ENCODE assay signal across 17 cellular contexts in the genomic region with DNA sequence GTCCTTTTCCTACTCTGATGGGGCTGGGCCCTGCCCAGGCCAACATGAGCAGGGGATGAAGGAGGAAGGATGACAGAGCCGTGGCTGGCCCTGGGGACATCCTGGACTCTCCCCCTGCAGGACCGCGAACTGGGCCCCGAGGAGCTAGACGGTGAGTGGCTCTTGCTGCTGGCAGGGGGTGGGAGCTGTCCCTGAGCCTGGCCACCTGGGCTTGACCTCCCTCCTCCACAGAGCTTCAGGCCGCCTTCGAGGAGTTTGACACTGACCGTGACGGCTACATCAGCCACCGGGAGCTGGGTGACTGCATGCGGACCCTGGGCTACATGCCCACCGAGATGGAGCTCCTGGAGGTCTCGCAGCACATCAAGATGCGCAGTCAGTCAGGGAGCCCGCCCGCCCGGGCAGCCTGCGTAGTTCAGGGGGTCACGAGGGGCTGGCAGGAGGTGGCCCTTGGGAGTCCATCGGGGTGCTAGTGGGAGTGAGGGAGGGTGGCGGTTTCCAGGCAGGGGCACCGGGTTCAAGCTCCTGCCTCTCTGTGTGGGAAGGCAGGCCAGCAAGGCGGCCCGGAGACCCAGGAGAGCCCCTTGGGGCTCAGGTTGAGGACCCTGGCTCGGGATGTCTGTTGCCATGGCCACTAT. TPM values are rescaled to one million over a fixed set of nuclear protein-coding genes. Genes with fewer than 3 reads are reported as not detected.
A peak's percentile ranks its signal among the peaks of the same experiment; 100 is the strongest.
DNase-seq lines count a peak whose midpoint lies in the region; ATAC-seq, FAIRE-seq and TF ChIP-seq lines count a peak whose summit lies in the region.
"Had no signal": no experiment of that assay in that cellular context is flagged by ENCODE, and none has a peak within 500 bp of the region (broad histone marks: within the 10 kb centered on the region; RNA-seq: fewer than 3 reads in every experiment).

No MANE protein-coding gene starts in this region.

- no peak for DNase-seq in NT2/D1 (ENCODE audit: low read depth, low spot score)
- DNase-seq in H1 (ENCODE audit: low read depth in 1 of 2, low spot score in 2 of 2), result no peak
- no peak for DNase-seq in NCI-H2107 treated with DMSO at 0.1 percent for 48 hours (lab: John Stamatoyannopoulos, UW; ENCODE audit: unreplicated experiment)
- no peak for DNase-seq in NCI-H2081 treated with DMSO at 0.1 percent for 48 hours (lab: John Stamatoyannopoulos, UW)
- DNase-seq: ACHN, AML-193, DND-41, GM23248, NCI-H1105, NCI-H2081, SHP77 had no signal

- H4K8ac ChIP-seq in H1 (ENCODE audit: extremely low read depth, insufficient read depth, low read length), result peak overlapping the region; percentile 36; the same call in 1 of the 2 replicates

- no peaks in the 10 kb centered on the region for H3K36me3 Mint-ChIP-seq in stimulated activated memory B cell treated with anti-CD40 and anti-IgM and Interleukin-4, amounts not matched to agents 10 μg/mL and 1 μg/mL and 100 μg/mL, for 72 hours

- no peaks in the 10 kb centered on the region for H3K79me2 ChIP-seq in H1 (ENCODE audit: control insufficient read depth in 1 of 2, insufficient read depth in 2 of 2, low read length in 2 of 2)

- no peak overlapping the region for H2AK5ac ChIP-seq in H1 (ENCODE audit: low read depth, low read length)

- no peak overlapping the region for H4K5ac ChIP-seq in H1 (ENCODE audit: insufficient read length, low read depth, low read length)

- H3K14ac ChIP-seq in H1 (ENCODE audit: insufficient read length), result no peak overlapping the region

- no peak overlapping the region for H2BK5ac ChIP-seq in H1 (ENCODE audit: low read depth, low read length)

- no peak for TF ChIP-seq CTCF in H1 (IDR thresholded peaks at IDR 0.05; ENCODE audit: control extremely low read depth in 1 of 3, insufficient read depth in 1 of 3, low read depth in 1 of 3, low read length in 3 of 3)

- H3K4ac ChIP-seq in H1 (replicated peaks; ENCODE audit: insufficient read length, low read depth, low read length), result no peak overlapping the region

- H3K27me3 Mint-ChIP-seq in stimulated activated memory B cell treated with anti-CD40 and anti-IgM and Interleukin-4, amounts not matched to agents 10 μg/mL and 1 μg/mL and 100 μg/mL, for 72 hours, result no peaks in the 10 kb centered on the region

- H4K20me1 ChIP-seq in H1 (replicated peaks in 1 of 2; ENCODE audit: control insufficient read depth in 1 of 2, insufficient read depth in 2 of 2, low read length in 2 of 2), result no peaks in the 10 kb centered on the region

- H3K79me1 ChIP-seq in H1 (ENCODE audit: low read depth, low read length), result no peaks in the 10 kb centered on the region

- WGBS in H1 (ENCODE audit: extremely low coverage in 1 of 2, insufficient coverage in 1 of 2, insufficient read length in 1 of 2, insufficient replicate concordance in 2 of 2, low coverage in 1 of 2, low lambda C conversion rate in 2 of 2, missing lambda C conversion rate in 1 of 2), 2 experiments, result 89% methylated on average over 23 of the region's 25 CpGs; no CpG with 5 or more reads in 1 of the 2 experiments

- ATAC-seq in stimulated activated memory B cell treated with anti-CD40 and anti-IgM and Interleukin-4, amounts not matched to agents 10 μg/mL and 1 μg/mL and 100 μg/mL, for 72 hours, result no peak
- ATAC-seq: HCT116 had no signal

- H3K9me3 ChIP-seq in NT2/D1 (ENCODE audit: insufficient read depth, low read length), result no peaks in the 10 kb centered on the region
- no peaks in the 10 kb centered on the region for H3K9me3 ChIP-seq in H1 (ENCODE audit: insufficient read depth in 2 of 2, low read depth in 1 of 2, low read length in 1 of 2)

- H3K9ac ChIP-seq in NT2/D1 (ENCODE audit: insufficient read length, low read depth), result peak overlapping the region; percentile 62
- no peak overlapping the region for H3K9ac ChIP-seq in H1 (replicated peaks in 1 of 4; ENCODE audit: extremely low read depth in 1 of 4, low read depth in 3 of 4, low read length in 3 of 4)
- H3K9ac ChIP-seq: GM23248 had no signal

- POLR2A ChIA-PET in H1 (lab: Charles Lee; ENCODE audit: partially characterized antibody), result interaction anchor here (0.5 to 4.3 kb wide), 8 partner anchors 10 to 425 kb away, joined by 3 to 27 read pairs (median 3); partner anchors contain the start of genes PTPRCAP and RPS6KB2

- TF ChIP-seq POLR2A in H1 (IDR thresholded peaks at IDR 0.05; ENCODE audit: control extremely low read depth in 1 of 2, low read depth in 2 of 2, low read length in 2 of 2), result no peak

- H2BK12ac ChIP-seq in H1 (ENCODE audit: low read depth, low read length), result no peak overlapping the region

- H3K56ac ChIP-seq in H1 (replicated peaks; ENCODE audit: insufficient read length, low read depth, low read length), result no peak overlapping the region

- peak overlapping the region; percentile 91 for H3K27ac Mint-ChIP-seq in stimulated activated memory B cell treated with anti-CD40 and anti-IgM and Interleukin-4, amounts not matched to agents 10 μg/mL and 1 μg/mL and 100 μg/mL, for 72 hours

- H2AFZ ChIP-seq in H1 (ENCODE audit: low read length), result no peak overlapping the region
- H2AFZ ChIP-seq: GM23248 had no signal

- TF ChIP-seq RAD21 in H1 (IDR thresholded peaks at IDR 0.05 in 1 of 2, conservative IDR thresholded peaks at IDR 0.05 in 1 of 2; ENCODE audit: low read depth in 2 of 2, low read length in 2 of 2), result no peak

- H3K4me3 ChIP-seq in NT2/D1 (ENCODE audit: insufficient read length, low read depth) (no peak overlapping the region), H1 (ENCODE audit: extremely low read depth in 1 of 4, insufficient read depth in 2 of 4, low read depth in 3 of 4, low read length in 4 of 4) (no peak overlapping the region)
- H3K4me3 ChIP-seq: GM23248, SK-N-MC had no signal

- H4K91ac ChIP-seq in H1 (replicated peaks; ENCODE audit: insufficient read length, low read length), result no peak overlapping the region

- no peaks in the 10 kb centered on the region for H3K36me3 ChIP-seq in NT2/D1 (ENCODE audit: insufficient read depth, insufficient read length, low read length)
- H3K36me3 ChIP-seq in H1 (ENCODE audit: control insufficient read depth in 2 of 4, insufficient read depth in 4 of 4, low read length in 3 of 4), result no peaks in the 10 kb centered on the region

- peaks cover 67% of the 10 kb centered on the region for H3K4me1 Mint-ChIP-seq in stimulated activated memory B cell treated with anti-CD40 and anti-IgM and Interleukin-4, amounts not matched to agents 10 μg/mL and 1 μg/mL and 100 μg/mL, for 72 hours

- TF ChIP-seq EP300 in H1 (IDR thresholded peaks at IDR 0.05; ENCODE audit: borderline replicate concordance in 1 of 2, low read depth in 2 of 2, low read length in 2 of 2), result no peak

- no peak for FAIRE-seq in H1 (lab: Jason Lieb, UNC)
- FAIRE-seq: RCC 7860 had no signal

- H3K9me3 Mint-ChIP-seq in stimulated activated memory B cell treated with anti-CD40 and anti-IgM and Interleukin-4, amounts not matched to agents 10 μg/mL and 1 μg/mL and 100 μg/mL, for 72 hours, result no peaks in the 10 kb centered on the region

- no peak overlapping the region for H2BK20ac ChIP-seq in H1 (ENCODE audit: low read length)

- H3K23ac ChIP-seq in H1 (ENCODE audit: insufficient read length), result no peak overlapping the region

- H3K4me3 Mint-ChIP-seq in stimulated activated memory B cell treated with anti-CD40 and anti-IgM and Interleukin-4, amounts not matched to agents 10 μg/mL and 1 μg/mL and 100 μg/mL, for 72 hours, result no peak overlapping the region

- no peak overlapping the region for H3K4me2 ChIP-seq in H1 (ENCODE audit: insufficient read depth in 1 of 2, low read depth in 2 of 2, low read length in 2 of 2)

- H3K18ac ChIP-seq in H1 (ENCODE audit: extremely low read depth, low read length), result no peak overlapping the region

- H3K4me1 ChIP-seq in NT2/D1 (ENCODE audit: insufficient read depth, insufficient read length) (peaks cover 9% of the 10 kb centered on the region), H1 (replicated peaks in 1 of 4; ENCODE audit: control insufficient read depth in 3 of 4, insufficient read depth in 4 of 4, low read length in 3 of 4) (no peaks in the 10 kb centered on the region)

- CTCF ChIA-PET in H1 (lab: Charles Lee; ENCODE audit: partially characterized antibody), result interaction anchor here (1.0 to 2.7 kb wide), 3 partner anchors 18 to 105 kb away, joined by 3 to 10 read pairs (median 3); partner anchors contain the start of gene PTPRCAP

- H2BK15ac ChIP-seq in H1 (ENCODE audit: low read length), result no peak overlapping the region

- no peaks in the 10 kb centered on the region for H3K23me2 ChIP-seq in H1 (ENCODE audit: low read depth, low read length)

- H3K27me3 ChIP-seq in NT2/D1 (ENCODE audit: insufficient read depth, insufficient read length), result peaks cover 6% of the 10 kb centered on the region
- H3K27me3 ChIP-seq in H1 (replicated peaks in 1 of 4; ENCODE audit: control insufficient read depth in 3 of 4, extremely low read depth in 1 of 4, insufficient read depth in 3 of 4, low read length in 3 of 4), result no peaks in the 10 kb centered on the region

- H3K27ac ChIP-seq in H1 (ENCODE audit: low read depth, low read length), result no peak overlapping the region
- H3K27ac ChIP-seq: GM23248, SK-N-MC had no signal

- no peak overlapping the region for H2BK120ac ChIP-seq in H1 (replicated peaks; ENCODE audit: low read depth, low read length)

RNA-seq across cellular contexts. Expression of gene CABP4, which starts 1.0 kb away (rescaled TPM):
- total RNA-seq in H1 (2021; fragmentation: NEBNext Ultra II Directional; extraction: Animal tissue kit (Norgen Biotek cat#: 25700)), result not detected in 2 replicates
- polyA plus RNA-seq in H1 (2011; rRNA removed), result 0.03 TPM in 1 of 2 replicates, not detected in the other
- not detected for polyA plus RNA-seq in H1 (2011; cell fraction: cytosol; rRNA removed)
- polyA plus RNA-seq in H1 (2011; cell fraction: nucleus; rRNA removed), result 0.34 TPM
- not detected in 4 replicates for polyA plus RNA-seq in H1 (2012, experiment 1 of 2)
- polyA plus RNA-seq in H1 (2012, experiment 2 of 2), result not detected
- 0.06 TPM for polyA plus RNA-seq in H1 (2013, experiment 1 of 2)
- polyA plus RNA-seq in H1 (2013, experiment 2 of 2), result 0.09 TPM
- polyA minus RNA-seq in H1 (2011; rRNA and poly(A)+ RNA removed), result not detected in 2 replicates
- not detected for polyA minus RNA-seq in H1 (2011; cell fraction: cytosol; rRNA and poly(A)+ RNA removed)
- not detected for polyA minus RNA-seq in H1 (2011; cell fraction: nucleus; rRNA and poly(A)+ RNA removed)
- total RNA-seq: G401, GM23248 had no signal
- polyA plus RNA-seq: GM23248 had no signal

RNA-seq across cellular contexts. Expression of gene GPR152, which starts 3.7 kb away (rescaled TPM):
- not detected in 2 replicates for total RNA-seq in H1 (2021; fragmentation: NEBNext Ultra II Directional; extraction: Animal tissue kit (Norgen Biotek cat#: 25700))
- polyA plus RNA-seq in H1 (2011; rRNA removed), result not detected in 2 replicates
- not detected for polyA plus RNA-seq in H1 (2011; cell fraction: cytosol; rRNA removed)
- not detected for polyA plus RNA-seq in H1 (2011; cell fraction: nucleus; rRNA removed)
- polyA plus RNA-seq in H1 (2012, experiment 1 of 2), result not detected in 4 replicates
- polyA plus RNA-seq in H1 (2012, experiment 2 of 2), result not detected
- not detected for polyA plus RNA-seq in H1 (2013, experiment 1 of 2)
- not detected for polyA plus RNA-seq in H1 (2013, experiment 2 of 2)
- polyA minus RNA-seq in H1 (2011; rRNA and poly(A)+ RNA removed), result not detected in 2 replicates
- not detected for polyA minus RNA-seq in H1 (2011; cell fraction: cytosol; rRNA and poly(A)+ RNA removed)
- not detected for polyA minus RNA-seq in H1 (2011; cell fraction: nucleus; rRNA and poly(A)+ RNA removed)
- total RNA-seq: G401, GM23248, NCI-H460 had no signal
- polyA plus RNA-seq: GM23248 had no signal

RNA-seq across cellular contexts. Expression of gene TMEM134, which starts 12.9 kb away (rescaled TPM):
- 32.4 and 33.5 TPM in 2 replicates for total RNA-seq in H1 (2021; fragmentation: NEBNext Ultra II Directional; extraction: Animal tissue kit (Norgen Biotek cat#: 25700))
- polyA plus RNA-seq in H1 (2011; rRNA removed), result 229 and 268 TPM in 2 replicates
- polyA plus RNA-seq in H1 (2011; cell fraction: cytosol; rRNA removed), result 137 TPM
- 92.9 TPM for polyA plus RNA-seq in H1 (2011; cell fraction: nucleus; rRNA removed)
- polyA plus RNA-seq in H1 (2012, experiment 1 of 2), result 33.1 to 44.0 TPM (median 41.7 TPM) in 4 replicates
- polyA plus RNA-seq in H1 (2012, experiment 2 of 2), result 29.0 TPM
- polyA plus RNA-seq in H1 (2013, experiment 1 of 2), result 35.4 TPM
- polyA plus RNA-seq in H1 (2013, experiment 2 of 2), result 38.9 TPM
- polyA minus RNA-seq in H1 (2011; rRNA and poly(A)+ RNA removed), result 3.5 and 4.4 TPM in 2 replicates
- polyA minus RNA-seq in H1 (2011; cell fraction: cytosol; rRNA and poly(A)+ RNA removed), result 15.0 TPM
- polyA minus RNA-seq in H1 (2011; cell fraction: nucleus; rRNA and poly(A)+ RNA removed), result 24.3 TPM

RNA-seq across cellular contexts. Expression of gene CORO1B, which starts 12.9 kb away (rescaled TPM):
- 77.1 and 84.3 TPM in 2 replicates for total RNA-seq in H1 (2021; fragmentation: NEBNext Ultra II Directional; extraction: Animal tissue kit (Norgen Biotek cat#: 25700))
- polyA plus RNA-seq in H1 (2011; rRNA removed), result 131 and 148 TPM in 2 replicates
- 141 TPM for polyA plus RNA-seq in H1 (2011; cell fraction: cytosol; rRNA removed)
- polyA plus RNA-seq in H1 (2011; cell fraction: nucleus; rRNA removed), result 193 TPM
- 50.9 to 80.4 TPM (median 78.0 TPM) in 4 replicates for polyA plus RNA-seq in H1 (2012, experiment 1 of 2)
- 77.6 TPM for polyA plus RNA-seq in H1 (2012, experiment 2 of 2)
- 61.1 TPM for polyA plus RNA-seq in H1 (2013, experiment 1 of 2)
- polyA plus RNA-seq in H1 (2013, experiment 2 of 2), result 55.9 TPM
- polyA minus RNA-seq in H1 (2011; rRNA and poly(A)+ RNA removed), result 47.7 and 82.2 TPM in 2 replicates
- polyA minus RNA-seq in H1 (2011; cell fraction: cytosol; rRNA and poly(A)+ RNA removed), result 51.7 TPM
- 65.5 TPM for polyA minus RNA-seq in H1 (2011; cell fraction: nucleus; rRNA and poly(A)+ RNA removed)

RNA-seq across cellular contexts. Expression of gene PTPRCAP, which starts 18.7 kb away (rescaled TPM):
- 0.78 and 1.4 TPM in 2 replicates for total RNA-seq in H1 (2021; fragmentation: NEBNext Ultra II Directional; extraction: Animal tissue kit (Norgen Biotek cat#: 25700))
- polyA plus RNA-seq in H1 (2011; rRNA removed), result 6.7 and 9.5 TPM in 2 replicates
- 6.7 TPM for polyA plus RNA-seq in H1 (2011; cell fraction: cytosol; rRNA removed)
- polyA plus RNA-seq in H1 (2011; cell fraction: nucleus; rRNA removed), result 39.1 TPM
- 3.0 to 3.5 TPM (median 3.2 TPM) in 4 replicates for polyA plus RNA-seq in H1 (2012, experiment 1 of 2)
- 1.9 TPM for polyA plus RNA-seq in H1 (2012, experiment 2 of 2)
- polyA plus RNA-seq in H1 (2013, experiment 1 of 2), result 1.2 TPM
- 0.85 TPM for polyA plus RNA-seq in H1 (2013, experiment 2 of 2)
- polyA minus RNA-seq in H1 (2011; rRNA and poly(A)+ RNA removed), result 0.28 and 0.44 TPM in 2 replicates
- polyA minus RNA-seq in H1 (2011; cell fraction: cytosol; rRNA and poly(A)+ RNA removed), result 2.3 TPM
- polyA minus RNA-seq in H1 (2011; cell fraction: nucleus; rRNA and poly(A)+ RNA removed), result 5.0 TPM
- total RNA-seq: G401, GM23248, NCI-H460 had no signal
